In genomic region chr11:3109921-3110706, GRCh38 we compare ENCODE assay signal across 8 cellular contexts. TPM values are rescaled to one million over a fixed set of nuclear protein-coding genes. Genes with fewer than 3 reads are reported as not detected.
DNase-seq lines count a peak whose midpoint lies in the region; ATAC-seq, FAIRE-seq and TF ChIP-seq lines count a peak whose summit lies in the region.

No MANE protein-coding gene starts in this region.

- DNase-seq in SK-N-SH (peak; percentile 76), cerebellar cortex (ENCODE audit: low spot score) (peak; percentile 14), lung (ENCODE audit: low spot score) (no peak), thoracic aorta (ENCODE audit: low spot score) (peak; percentile 1), RCC 7860 (ENCODE audit: low spot score) (no peak)

- ATAC-seq in lung (ENCODE audit: insufficient read depth, low FRiP score) (peak; percentile 66), thoracic aorta (ENCODE audit: insufficient number of reproducible peaks, low FRiP score, low read depth) (no peak), GM19351 (IDR thresholded peaks at IDR 0.05; ENCODE audit: unreplicated experiment) (no peak)

- no peak overlapping the region for H3K4me3 ChIP-seq in HEK293 (ENCODE audit: low read depth, low read length)
- no peak overlapping the region for H3K4me3 ChIP-seq in SK-N-SH (ENCODE audit: low read depth in 2 of 2, low read length in 1 of 2)
- H3K4me3 ChIP-seq in lung = no peak overlapping the region
- no peak overlapping the region for H3K4me3 ChIP-seq in thoracic aorta

- no peaks in the 10 kb centered on the region for H3K9me2 ChIP-seq in SK-N-SH

- H3K79me2 ChIP-seq in SK-N-SH (ENCODE audit: insufficient read depth) = no peaks in the 10 kb centered on the region

- TF ChIP-seq CTCF in C4-2B (conservative IDR thresholded peaks at IDR 0.05) (peak; percentile 81), HEK293 (tag by site-specific recombination; IDR thresholded peaks at IDR 0.05) (no peak), SK-N-SH (IDR thresholded peaks at IDR 0.05) (peak; percentile 49), lung (IDR thresholded peaks at IDR 0.05; ENCODE audit: control extremely low read depth, extremely low read depth) (peak; percentile 55), thoracic aorta (IDR thresholded peaks at IDR 0.05) (peak; percentile 66)

- CTCF ChIA-PET in HEK293 (lab: Yijun Ruan, JAX) = interaction anchor here (0.5 to 2.3 kb wide), 10 partner anchors 11 to 232 kb away, joined by 3 to 14 read pairs (median 4); no protein-coding TSS in a partner anchor
- CTCF ChIA-PET in SK-N-SH (lab: Yijun Ruan, JAX) = interaction anchor here (0.7 to 4.6 kb wide), 13 partner anchors 10 to 176 kb away, joined by 3 to 30 read pairs (median 4); no protein-coding TSS in a partner anchor

- peak; percentile 58 for TF ChIP-seq RAD21 in SK-N-SH (IDR thresholded peaks at IDR 0.05; ENCODE audit: low read length)

- WGBS in SK-N-SH (ENCODE audit: low lambda C conversion rate) = 95% methylated on average over 8 of the region's 14 CpGs
- 72 to 77% methylated on average over 14 of the region's 14 CpGs for WGBS in lung, 2 donors

- H3K36me3 ChIP-seq in HEK293 (ENCODE audit: control insufficient read depth in 2 of 2, insufficient read depth in 1 of 2, low read length in 2 of 2) (peaks cover 0 to 19% of the 10 kb centered on the region in 2 experiments; a peak in 1 of 3 replicates), SK-N-SH (replicated peaks in 1 of 2; ENCODE audit: control insufficient read depth in 1 of 2, insufficient read depth in 2 of 2, low read length in 1 of 2) (peaks cover 0 to 26% of the 10 kb centered on the region in 2 experiments), lung (ENCODE audit: control insufficient read depth in 2 of 2, insufficient read depth in 2 of 2, low read length in 2 of 2) (peaks cover 0 to 22% of the 10 kb centered on the region in 2 donors), thoracic aorta (peaks cover 23% of the 10 kb centered on the region)

- no peaks in the 10 kb centered on the region for H3F3A ChIP-seq in SK-N-SH (replicated peaks; ENCODE audit: insufficient read depth)

- no peak overlapping the region for H3K9ac ChIP-seq in SK-N-SH

- H3K9me3 ChIP-seq in HEK293 (ENCODE audit: control insufficient read depth, insufficient read depth, low read depth, low read length) = no peaks in the 10 kb centered on the region
- H3K9me3 ChIP-seq in SK-N-SH = peaks cover 13% of the 10 kb centered on the region
- H3K9me3 ChIP-seq in lung (ENCODE audit: control insufficient read depth in 2 of 2, insufficient read depth in 1 of 2, low read length in 1 of 2) = no peaks in the 10 kb centered on the region
- H3K9me3 ChIP-seq in thoracic aorta = no peaks in the 10 kb centered on the region

- H3K4me1 ChIP-seq in HEK293 (ENCODE audit: control insufficient read depth, insufficient read depth, low read length) = no peaks in the 10 kb centered on the region
- H3K4me1 ChIP-seq in SK-N-SH (ENCODE audit: control insufficient read depth in 1 of 2, insufficient read depth in 2 of 2, low read depth in 1 of 2, low read length in 1 of 2) = no peaks in the 10 kb centered on the region
- no peaks in the 10 kb centered on the region for H3K4me1 ChIP-seq in lung (ENCODE audit: control insufficient read depth in 2 of 2, insufficient read depth in 2 of 2, low read length in 2 of 2)
- H3K4me1 ChIP-seq in thoracic aorta (ENCODE audit: control insufficient read depth in 1 of 2, low read depth in 2 of 2) = no peaks in the 10 kb centered on the region

- POLR2A ChIA-PET in HEK293 (lab: Yijun Ruan, JAX) (no interaction called here), SK-N-SH (lab: Yijun Ruan, JAX) (no interaction called here)

- H4K20me1 ChIP-seq in SK-N-SH (ENCODE audit: insufficient read depth) = 0 out of 2 replicates have a peak, but pooled peaks cover 4% of the 10 kb centered on the region

- no peak overlapping the region for H2AFZ ChIP-seq in SK-N-SH (ENCODE audit: low read depth)

- no peaks in the 10 kb centered on the region for H3K27me3 ChIP-seq in SK-N-SH (ENCODE audit: insufficient read depth)
- no peaks in the 10 kb centered on the region for H3K27me3 ChIP-seq in lung (ENCODE audit: control insufficient read depth, insufficient read depth)
- H3K27me3 ChIP-seq in thoracic aorta (replicated peaks; ENCODE audit: insufficient read depth) = no peaks in the 10 kb centered on the region

- no peak for FAIRE-seq in RCC 7860 (lab: Jason Lieb, UNC)

- H3K4me2 ChIP-seq in SK-N-SH = no peak overlapping the region

- TF ChIP-seq EP300 in SK-N-SH (IDR thresholded peaks at IDR 0.05; ENCODE audit: borderline replicate concordance in 1 of 2, low read depth in 1 of 2, low read length in 1 of 2) = no peak

- no peak overlapping the region for H3K27ac ChIP-seq in C4-2B
- no peak overlapping the region for H3K27ac ChIP-seq in HEK293 (ENCODE audit: extremely low read depth, low read depth, low read length)
- H3K27ac ChIP-seq in SK-N-SH (ENCODE audit: low read depth in 2 of 2, low read length in 1 of 2) = no peak overlapping the region
- H3K27ac ChIP-seq in lung (ENCODE audit: low read depth in 1 of 2, low read length in 1 of 2) = no peak overlapping the region
- H3K27ac ChIP-seq in thoracic aorta = no peak overlapping the region

TF ChIP-seq in HEK293, 187 proteins besides CTCF, POLR2A, EP300 and RAD21 (continues in another document):
- TF ChIP-seq ZNF449 (tag by site-specific recombination; IDR thresholded peaks at IDR 0.05) (peak; percentile 96), ZNF654 (tag by site-specific recombination; IDR thresholded peaks at IDR 0.05; ENCODE audit: low read depth) (0 out of 2 replicates have a peak, but pooled peaks have one; percentile 29)

TF ChIP-seq in SK-N-SH, 30 proteins besides CTCF, POLR2A, EP300 and RAD21:
- TF ChIP-seq SMC3 (IDR thresholded peaks at IDR 0.05; ENCODE audit: low read depth, low read length) (peak; percentile 49), YY1 (IDR thresholded peaks at IDR 0.05; ENCODE audit: low read depth) (no peak)

RNA-seq across cellular contexts. Expression of gene CARS1, which starts 52.9 kb away (rescaled TPM):
- polyA plus RNA-seq in SK-N-SH (2012; rRNA removed) (52.1 and 65.2 TPM in 2 replicates), lung (10 to 100 TPM; 30.4 to 45.0 TPM)
- 44.2 and 44.3 TPM in 2 replicates for polyA plus RNA-seq in SK-N-SH (2012; cell fraction: cytosol; rRNA removed)
- polyA plus RNA-seq in SK-N-SH (2012; cell fraction: nucleus; rRNA removed) = 139 and 179 TPM in 2 replicates
- total RNA-seq in lung (10 to 100 TPM; 27.3 to 62.3 TPM), thoracic aorta (10 to 100 TPM; 38.4 to 56.5 TPM)

RNA-seq across cellular contexts. Expression of gene OSBPL5, which starts 55.0 kb away (rescaled TPM):
- polyA plus RNA-seq in SK-N-SH (2012; rRNA removed) = 7.8 and 10.9 TPM in 2 replicates
- polyA plus RNA-seq in SK-N-SH (2012; cell fraction: cytosol; rRNA removed) = 2.7 and 4.3 TPM in 2 replicates
- polyA plus RNA-seq in SK-N-SH (2012; cell fraction: nucleus; rRNA removed) = 39.6 and 46.8 TPM in 2 replicates
- 10 to 100 TPM; 34.2 to 51.5 TPM for total RNA-seq in lung
- polyA plus RNA-seq in lung = 10 to 100 TPM; 15.2 to 22.5 TPM
- 100 to 1,000 TPM in 1 of 2 donors, 10 to 100 TPM in 1; 99.9 to 121 TPM for total RNA-seq in thoracic aorta

Comparison
In these comparisons a context has a peak if more than half of its experiments do, and no peak if none do; other contexts are left out.
1. DNase-seq: peak in SK-N-SH (single experiment), cerebellar cortex (single experiment) and thoracic aorta (single experiment); none in lung (single experiment) and RCC 7860 (single experiment).